2 cellular contexts compared by ENCODE assay signal in genomic region chr5:55923177-55923872, GRCh38.
TF ChIP-seq lines count a peak whose summit lies in the region.

No MANE protein-coding gene starts in this region.

TF ChIP-seq in SK-N-SH, 30 proteins besides CTCF, POLR2A, EP300 and RAD21 (continued from another document):
- no peak for TF ChIP-seq REST (IDR thresholded peaks at IDR 0.05; ENCODE audit: low read depth, low read length)

TF ChIP-seq in SK-N-SH treated with all-trans-retinoic acid at 6 μM for 48 hours, 23 proteins besides CTCF, POLR2A, EP300 and RAD21 (continued from another document):
- no peak for TF ChIP-seq TSHZ2 (CRISPR knock-in tag; IDR thresholded peaks at IDR 0.05)
